1 cellular context compared by ENCODE assay signal in genomic region chrX:118992441-118993121, GRCh38.
TF ChIP-seq lines count a peak whose summit lies in the region.

No MANE protein-coding gene starts in this region.

TF ChIP-seq in K562, 482 proteins besides CTCF, POLR2A, EP300 and RAD21:
- peak; percentile 35; the same call in 1 of the 2 replicates for TF ChIP-seq MAFG (tag; conservative IDR thresholded peaks at IDR 0.05)
